Comparison of ENCODE assay signal across 17 cellular contexts in genomic region chr2:96699621-96700020, GRCh38. TPM values are rescaled to one million over a fixed set of nuclear protein-coding genes. Genes with fewer than 3 reads are reported as not detected.
DNase-seq lines count a peak whose midpoint lies in the region; TF ChIP-seq lines count a peak whose summit lies in the region.
"Had no signal": no experiment of that assay in that cellular context is flagged by ENCODE, and none has a peak within 500 bp of the region (broad histone marks: within the 10 kb centered on the region; RNA-seq: fewer than 3 reads in every experiment).

No MANE protein-coding gene starts in this region.

- H3K27me3 ChIP-seq in BLaER1 treated with 17β-estradiol and CSF1 and Interleukin-3, amounts not matched to agents 10 nM and 100 nM = no peaks in the 10 kb centered on the region
- no peaks in the 10 kb centered on the region for H3K27me3 ChIP-seq in sigmoid colon
- H3K27me3 ChIP-seq in transverse colon = no peaks in the 10 kb centered on the region

- TF ChIP-seq POLR2A in sigmoid colon (IDR thresholded peaks at IDR 0.05) = no peak
- TF ChIP-seq POLR2A in transverse colon (IDR thresholded peaks at IDR 0.05) = no peak

- DNase-seq in activated effector memory CD4-positive, alpha-beta T cell treated with anti-CD3 and anti-CD28 coated beads, Interleukin-2, amount 50 U/mL, for 16 hours = peak; percentile 22
- no peak for DNase-seq in activated effector memory CD4-positive, alpha-beta T cell treated with Interleukin-2 at 50 U/mL for 16 hours
- DNase-seq in coronary artery (ENCODE audit: low spot score) (peak; percentile 35), sigmoid colon (peak; percentile 52), transverse colon (no peak)
- DNase-seq in activated T-cell treated with anti-CD3 and anti-CD28 coated beads, Interleukin-2, amount 50 U/mL, for 1 hour = no peak
- DNase-seq: 8988T, AML-193, C1 segment of cervical spinal cord, Calu3, DMS 273 treated with DMSO at 0.1 percent for 48 hours, GOT3, H9 had no signal

- in situ Hi-C loops in transverse colon (cut with MboI; ENCODE audit: low pct_ligation_motif_present in 1 of 4, low pct_unique_long_range_greater_than_20kb in 1 of 4, low sequenced_read_pairs in 3 of 4) = no loop called here

- TF ChIP-seq EP300 in sigmoid colon (IDR thresholded peaks at IDR 0.05) (no peak), transverse colon (IDR thresholded peaks at IDR 0.05; ENCODE audit: low read depth) (no peak)

- H3K27ac ChIP-seq in BLaER1 treated with 17β-estradiol and CSF1 and Interleukin-3, amounts not matched to agents 10 nM and 100 nM = no peak overlapping the region
- H3K27ac ChIP-seq in coronary artery = no peak overlapping the region
- H3K27ac ChIP-seq in sigmoid colon = no peak overlapping the region
- H3K27ac ChIP-seq in transverse colon = no peak overlapping the region

- TF ChIP-seq CTCF in coronary artery (IDR thresholded peaks at IDR 0.05) (no peak), sigmoid colon (IDR thresholded peaks at IDR 0.05) (no peak), transverse colon (IDR thresholded peaks at IDR 0.05) (no peak)

- no peaks in the 10 kb centered on the region for H3K9me3 ChIP-seq in BLaER1 treated with 17β-estradiol and CSF1 and Interleukin-3, amounts not matched to agents 10 nM and 100 nM (replicated peaks in 1 of 11)
- H3K9me3 ChIP-seq in sigmoid colon (no peaks in the 10 kb centered on the region), transverse colon (no peaks in the 10 kb centered on the region)

- intact Hi-C loops in sigmoid colon (cut with DNase I) = no loop called here
- intact Hi-C loops in transverse colon (cut with DNase I; ENCODE audit: low total_unique reads) = no loop called here

- H3K36me3 ChIP-seq in BLaER1 treated with 17β-estradiol and CSF1 and Interleukin-3, amounts not matched to agents 10 nM and 100 nM = peaks cover 0 to 31% (median 16%) of the 10 kb centered on the region in 11 experiments; a peak in 17 of 22 replicates
- H3K36me3 ChIP-seq in sigmoid colon = peaks cover 0 to 22% (median 0%) of the 10 kb centered on the region in 4 donors
- H3K36me3 ChIP-seq in transverse colon = no peaks in the 10 kb centered on the region

- H3K4me3 ChIP-seq in BLaER1 treated with 17β-estradiol and CSF1 and Interleukin-3, amounts not matched to agents 10 nM and 100 nM = no peak overlapping the region
- no peak overlapping the region for H3K4me3 ChIP-seq in coronary artery
- H3K4me3 ChIP-seq in sigmoid colon = no peak overlapping the region
- H3K4me3 ChIP-seq in transverse colon = no peak overlapping the region

- peaks cover 0 to 22% (median 0%) of the 10 kb centered on the region in 11 experiments; a peak in 3 of 22 replicates for H4K20me1 ChIP-seq in BLaER1 treated with 17β-estradiol and CSF1 and Interleukin-3, amounts not matched to agents 10 nM and 100 nM

- 81 to 89% methylated on average over 9 of the region's 9 CpGs for WGBS in sigmoid colon, 2 donors
- WGBS in transverse colon (ENCODE audit: low coverage in 1 of 2), 2 donors = 72% methylated on average over 9 of the region's 9 CpGs; no CpG with 5 or more reads in 1 of the 2 donors

- peak overlapping the region in 6 of 11 experiments; percentile 17 to 52 (median 34); a peak in 9 of 22 replicates for H3K4me2 ChIP-seq in BLaER1 treated with 17β-estradiol and CSF1 and Interleukin-3, amounts not matched to agents 10 nM and 100 nM

- peaks cover 0 to 18% (median 15%) of the 10 kb centered on the region in 10 experiments; a peak in 15 of 20 replicates for H3K4me1 ChIP-seq in BLaER1 treated with 17β-estradiol and CSF1 and Interleukin-3, amounts not matched to agents 10 nM and 100 nM
- H3K4me1 ChIP-seq in sigmoid colon = no peaks in the 10 kb centered on the region
- no peaks in the 10 kb centered on the region for H3K4me1 ChIP-seq in transverse colon

- H3K9ac ChIP-seq in BLaER1 treated with 17β-estradiol and CSF1 and Interleukin-3, amounts not matched to agents 10 nM and 100 nM = peak overlapping the region in 1 of 11 experiments; percentile 27; a peak in 2 of 22 replicates

RNA-seq across cellular contexts. Expression of gene LMAN2L, which starts 40.2 kb away (rescaled TPM):
- 10 to 100 TPM; 11.9 to 23.2 (median 17.2) TPM for total RNA-seq in sigmoid colon
- polyA plus RNA-seq in sigmoid colon = 10 to 100 TPM in 1 of 3 donors, 1 to 10 TPM in 2; 3.6 to 14.0 (median 5.1) TPM
- 10 to 100 TPM; 16.7 to 27.3 (median 19.0) TPM for total RNA-seq in transverse colon

RNA-seq across cellular contexts. Expression of gene FER1L5, which starts 57.1 kb away (rescaled TPM):
- total RNA-seq in sigmoid colon (under 1 TPM in 1 of 4 donors, not detected in 3; under 0.01 TPM), transverse colon (not detected)
- under 1 TPM in 1 of 3 donors, not detected in 2; 0.01 TPM for polyA plus RNA-seq in sigmoid colon
- total RNA-seq: Calu3; CD4-positive, alpha-beta T cell; HT1080 had no signal
- polyA plus RNA-seq: IgD-negative memory B cell had no signal

Comparison
In these comparisons a context has a peak if more than half of its experiments do, and no peak if none do; other contexts are left out.
1. DNase-seq: peak in activated effector memory CD4-positive, alpha-beta T cell treated with anti-CD3 and anti-CD28 coated beads, Interleukin-2, amount 50 U/mL, for 16 hours (single experiment), coronary artery (single experiment) and sigmoid colon (single experiment); none in activated effector memory CD4-positive, alpha-beta T cell treated with Interleukin-2 at 50 U/mL for 16 hours (single experiment), activated T-cell treated with anti-CD3 and anti-CD28 coated beads, Interleukin-2, amount 50 U/mL, for 1 hour (single experiment) and transverse colon (single experiment).